In genomic region chr6:157860505-157860991, GRCh38 we compare ENCODE assay signal across 11 cellular contexts. TPM values are rescaled to one million over a fixed set of nuclear protein-coding genes. Genes with fewer than 3 reads are reported as not detected.
DNase-seq lines count a peak whose midpoint lies in the region; ATAC-seq, FAIRE-seq and TF ChIP-seq lines count a peak whose summit lies in the region.
"Had no signal": no experiment of that assay in that cellular context is flagged by ENCODE, and none has a peak within 500 bp of the region (broad histone marks: within the 10 kb centered on the region; RNA-seq: fewer than 3 reads in every experiment).

No MANE protein-coding gene starts in this region.

- TF ChIP-seq CTCF in K562 (IDR thresholded peaks at IDR 0.05 in 2 of 3, conservative IDR thresholded peaks at IDR 0.05 in 1 of 3; ENCODE audit: insufficient read depth in 2 of 3, low read depth in 1 of 3, low read length in 3 of 3) (no peak), osteoblast (IDR thresholded peaks at IDR 0.05; ENCODE audit: extremely low read depth, low read depth, low read length) (no peak)

- WGBS in K562 (ENCODE audit: insufficient coverage, low coverage, missing lambda C conversion rate), result 3% methylated on average over 4 of the region's 4 CpGs

- FAIRE-seq in K562 (lab: Jason Lieb, UNC) (no peak), frontal cortex (lab: Jason Lieb, UNC) (no peak)
- FAIRE-seq: H1 had no signal

- H3K79me2 ChIP-seq in K562 (ENCODE audit: control insufficient read depth, insufficient read depth, low read length) (peaks cover 100% of the 10 kb centered on the region), osteoblast (ENCODE audit: insufficient read depth, low read length) (peaks cover 99% of the 10 kb centered on the region)

- BruUV-seq in K562 (replicated peaks; lab: Mats Ljungman, UMichigan), result no TSS peak

- no peaks in the 10 kb centered on the region for H3K9me3 ChIP-seq in K562 (replicated peaks; ENCODE audit: control insufficient read depth, insufficient read depth, low read depth, low read length)
- no peaks in the 10 kb centered on the region for H3K9me3 ChIP-seq in osteoblast (ENCODE audit: low read depth, low read length)
- H3K9me3 ChIP-seq: prostate gland had no signal

- peak overlapping the region; percentile 19 for H3K27ac Mint-ChIP-seq in activated CD4-positive, alpha-beta T cell treated with anti-CD3 and anti-CD28 coated beads, Interleukin-2, amount 10 ng/mL, durations not matched to agents 24 days and 14 days

- H3K27me3 Mint-ChIP-seq in activated CD4-positive, alpha-beta T cell treated with anti-CD3 and anti-CD28 coated beads, Interleukin-2, amount 10 ng/mL, durations not matched to agents 24 days and 14 days, result peaks cover 35% of the 10 kb centered on the region

- DNase-seq in activated CD4-positive, alpha-beta T cell treated with anti-CD3 and anti-CD28 coated beads, Interleukin-2, amount 10 ng/mL, durations not matched to agents 24 days and 14 days, result peak; percentile 76
- DNase-seq in activated CD4-positive, alpha-beta T cell treated with anti-CD3 and anti-CD28 coated beads, Interleukin-2, amount 50 U/mL, for 4 hours, result no peak
- DNase-seq in RPMI7951 (ENCODE audit: low read depth), result peak; percentile 27
- DNase-seq in K562 (ENCODE audit: extremely low read depth in 1 of 4, low spot score in 3 of 4), result peak in 1 of 4 experiments; percentile 34
- no peak for DNase-seq in osteoblast (ENCODE audit: insufficient read length, low spot score, missing footprints)
- DNase-seq in left colon, result no peak
- no peak for DNase-seq in HuH-7 (ENCODE audit: low spot score)
- no peak for DNase-seq in frontal cortex (ENCODE audit: low spot score in 2 of 2)
- DNase-seq: Kasumi-1 had no signal

- peaks cover 21% of the 10 kb centered on the region for H3K36me3 Mint-ChIP-seq in activated CD4-positive, alpha-beta T cell treated with anti-CD3 and anti-CD28 coated beads, Interleukin-2, amount 10 ng/mL, durations not matched to agents 24 days and 14 days (ENCODE audit: low read depth)

- no peak overlapping the region for H2AFZ ChIP-seq in K562 (ENCODE audit: low read depth, low read length)
- H2AFZ ChIP-seq in osteoblast (ENCODE audit: low read length), result no peak overlapping the region

- peaks cover 40% of the 10 kb centered on the region for H3K4me1 Mint-ChIP-seq in activated CD4-positive, alpha-beta T cell treated with anti-CD3 and anti-CD28 coated beads, Interleukin-2, amount 10 ng/mL, durations not matched to agents 24 days and 14 days

- TF ChIP-seq EP300 in K562 (IDR thresholded peaks at IDR 0.05; ENCODE audit: low read length), result no peak

- peaks cover 4% of the 10 kb centered on the region for H3K9me3 Mint-ChIP-seq in activated CD4-positive, alpha-beta T cell treated with anti-CD3 and anti-CD28 coated beads, Interleukin-2, amount 10 ng/mL, durations not matched to agents 24 days and 14 days

- H3K4me3 Mint-ChIP-seq in activated CD4-positive, alpha-beta T cell treated with anti-CD3 and anti-CD28 coated beads, Interleukin-2, amount 10 ng/mL, durations not matched to agents 24 days and 14 days, result no peak overlapping the region

- ATAC-seq in K562 (peak; percentile 26), left colon (no peak)

- H3K4me3 ChIP-seq in K562, result no peak overlapping the region
- no peak overlapping the region for H3K4me3 ChIP-seq in osteoblast (ENCODE audit: insufficient read depth, low read length)
- H3K4me3 ChIP-seq: prostate gland had no signal

- in situ Hi-C loops in K562 (cut with MboI), result no loop called here

- CTCF ChIA-PET in K562 (lab: Yijun Ruan, JAX; ENCODE audit: low intra/inter-chr PET ratio), result no interaction called here

- H3K36me3 ChIP-seq in K562 (ENCODE audit: control insufficient read depth, insufficient read depth, low read length) (peaks cover 9% of the 10 kb centered on the region; the same call in 2 of the 3 replicates), osteoblast (ENCODE audit: insufficient read depth, low read length) (no peaks in the 10 kb centered on the region)
- H3K36me3 ChIP-seq: prostate gland had no signal

- TF ChIP-seq POLR2A in K562 (conservative IDR thresholded peaks at IDR 0.05), result no peak

- peak overlapping the region; percentile 40 for H3K4me2 ChIP-seq in K562 (ENCODE audit: insufficient read depth, low read length)
- peak overlapping the region; percentile 2 for H3K4me2 ChIP-seq in osteoblast (ENCODE audit: insufficient read depth, low read length)

- H3K27me3 ChIP-seq in K562 (ENCODE audit: control insufficient read depth in 2 of 2, insufficient read depth in 2 of 2, low read length in 2 of 2) (no peaks in the 10 kb centered on the region), osteoblast (ENCODE audit: insufficient read depth, low read length) (no peaks in the 10 kb centered on the region)

- POLR2A ChIA-PET in K562 (lab: Yijun Ruan, JAX), result interaction anchor here (0.7 to 1.4 kb wide), 4 partner anchors 12 to 92 kb away, joined by 3 to 4 read pairs (median 4); no protein-coding TSS in a partner anchor

- intact Hi-C loops in activated CD4-positive, alpha-beta T cell treated with anti-CD3 and anti-CD28 coated beads, Interleukin-2, amount 10 ng/mL, durations not matched to agents 24 days and 14 days (cut with micrococcal nuclease), result loop anchor here (1.0 to 2.0 kb wide), 3 partner anchors 16 to 99 kb away; no protein-coding TSS in a partner anchor
- intact Hi-C loops in K562 (cut with micrococcal nuclease) (loop anchor here (2.0 kb wide), 2 partner anchors 20 to 36 kb away; no protein-coding TSS in a partner anchor), left colon (cut with DNase I, micrococcal nuclease) (no loop called here)

- H3K27ac ChIP-seq in K562 (ENCODE audit: extremely low read depth, low read depth, low read length), result peak overlapping the region; percentile 44; the same call in 2 of the 3 replicates
- H3K27ac ChIP-seq in osteoblast (ENCODE audit: low read depth, low read length), result no peak overlapping the region
- H3K27ac ChIP-seq: prostate gland had no signal

- H4K20me1 ChIP-seq in K562 (replicated peaks; ENCODE audit: control insufficient read depth, insufficient read depth, low read length) (peaks cover 7% of the 10 kb centered on the region), osteoblast (ENCODE audit: insufficient read depth, low read length) (peaks cover 56% of the 10 kb centered on the region)

- TF ChIP-seq RAD21 in K562 (CRISPR knock-in tag; conservative IDR thresholded peaks at IDR 0.05 in 1 of 2, IDR thresholded peaks at IDR 0.05 in 1 of 2), result no peak

- peaks cover 4% of the 10 kb centered on the region for H3K9me1 ChIP-seq in K562 (ENCODE audit: control insufficient read depth, insufficient read depth, low read length)

- H3K4me1 ChIP-seq in K562 (replicated peaks in 1 of 2; ENCODE audit: control insufficient read depth in 2 of 2, insufficient read depth in 2 of 2, low read length in 2 of 2) (peaks cover 18 to 53% of the 10 kb centered on the region in 2 experiments; a peak in 4 of 5 replicates), osteoblast (ENCODE audit: insufficient read depth, low read length) (peaks cover 18% of the 10 kb centered on the region)
- H3K4me1 ChIP-seq: prostate gland had no signal

- H3K9ac ChIP-seq in K562 (ENCODE audit: insufficient read depth in 1 of 2, low read depth in 2 of 2, low read length in 2 of 2), result peak overlapping the region in 1 of 2 experiments; percentile 7; a peak in 1 of 4 replicates

TF ChIP-seq in K562, 482 proteins besides CTCF, POLR2A, EP300 and RAD21 (continues in another document):
- TF ChIP-seq NCOA1 (IDR thresholded peaks at IDR 0.05; ENCODE audit: low read depth), result no peak

RNA-seq across cellular contexts. Expression of gene SNX9, which starts 37.5 kb away (rescaled TPM):
- total RNA-seq in activated CD4-positive, alpha-beta T cell treated with anti-CD3 and anti-CD28 coated beads, Interleukin-2, amount 10 ng/mL, durations not matched to agents 24 days and 14 days, result 33.7 and 34.0 TPM in 2 replicates
- total RNA-seq in RPMI7951 (2014; rRNA removed; shearing (Covaris generic)), result 31.9 and 36.8 TPM in 2 replicates
- 38.7 and 52.0 TPM in 2 replicates for total RNA-seq in K562 (2011; cell fraction: chromatin; rRNA removed; ENCODE audit: low replicate concordance)
- total RNA-seq in K562 (2011; cell fraction: nucleolus; rRNA removed), result 23.3 and 24.7 TPM in 2 replicates
- total RNA-seq in K562 (2011; cell fraction: nucleoplasm; rRNA removed), result 28.7 and 31.5 TPM in 2 replicates
- 57.1 and 64.3 TPM in 2 replicates for total RNA-seq in K562 (2014; rRNA removed)
- total RNA-seq in K562 (2014; rRNA removed; fragmentation: Illumina TruSeq; extraction: Trizol), result 52.8 and 59.8 TPM in 2 replicates
- 45.2 and 48.1 TPM in 2 replicates for total RNA-seq in K562 (2015; rRNA removed; fragmentation: Illumina TruSeq; extraction: Trizol)
- 66.8 and 72.2 TPM in 2 replicates for total RNA-seq in K562 (2021)
- 63.6 and 80.2 TPM in 2 replicates for polyA plus RNA-seq in K562 (2011; rRNA removed)
- 35.7 and 42.0 TPM in 2 replicates for polyA plus RNA-seq in K562 (2011; cell fraction: cytosol; rRNA removed)
- 56.0 and 61.8 TPM in 2 replicates for polyA plus RNA-seq in K562 (2011; cell fraction: nucleus; rRNA removed)
- polyA plus RNA-seq in K562 (2012), result 38.3 and 43.4 TPM in 2 replicates
- 79.5 and 81.7 TPM in 2 replicates for polyA plus RNA-seq in K562 (2014; fragmentation: Illumina TruSeq; extraction: Trizol)
- polyA plus RNA-seq in K562 (2014; fragmentation: Nextera tagmentation; extraction: Ambion mirVana), result 1 to 10 TPM; 6.0 to 7.3 TPM
- polyA plus RNA-seq in K562 (2014; rRNA removed), result 61.3 and 70.0 TPM in 2 replicates
- 59.7 and 63.7 TPM in 2 replicates for polyA minus RNA-seq in K562 (2011; rRNA and poly(A)+ RNA removed)
- 28.7 and 35.8 TPM in 2 replicates for polyA minus RNA-seq in K562 (2011; cell fraction: cytosol; rRNA and poly(A)+ RNA removed)
- 21.7 and 34.3 TPM in 2 replicates for polyA minus RNA-seq in K562 (2011; cell fraction: nucleus; rRNA and poly(A)+ RNA removed)
- 147 and 177 TPM in 2 replicates for total RNA-seq in osteoblast
- total RNA-seq in left colon, result 10 to 100 TPM; 53.6 to 75.4 TPM
- total RNA-seq in frontal cortex, result 14.7 TPM

Comparison
In these comparisons a context has a peak if more than half of its experiments do, and no peak if none do; other contexts are left out.
1. DNase-seq: peak in activated CD4-positive, alpha-beta T cell treated with anti-CD3 and anti-CD28 coated beads, Interleukin-2, amount 10 ng/mL, durations not matched to agents 24 days and 14 days (single experiment) and RPMI7951 (single experiment); none in activated CD4-positive, alpha-beta T cell treated with anti-CD3 and anti-CD28 coated beads, Interleukin-2, amount 50 U/mL, for 4 hours (0 of 2), osteoblast (single experiment), left colon (0 of 2), HuH-7 (single experiment) and frontal cortex (0 of 2).
2. intact Hi-C loops: an anchor here in activated CD4-positive, alpha-beta T cell treated with anti-CD3 and anti-CD28 coated beads, Interleukin-2, amount 10 ng/mL, durations not matched to agents 24 days and 14 days (1.0 to 2.0 kb wide) and K562 (2.0 kb wide); none called in left colon.